Comparison of ENCODE assay signal across 13 cellular contexts in genomic region chr4:168618577-168619265, GRCh38.
DNase-seq lines count a peak whose midpoint lies in the region; ATAC-seq and TF ChIP-seq lines count a peak whose summit lies in the region.
"Had no signal": no experiment of that assay in that cellular context is flagged by ENCODE, and none has a peak within 500 bp of the region (broad histone marks: within the 10 kb centered on the region; RNA-seq: fewer than 3 reads in every experiment).

No MANE protein-coding gene starts in this region.

- no peak overlapping the region for H3K27ac Mint-ChIP-seq in neural progenitor cell
- no peak overlapping the region for H3K27ac Mint-ChIP-seq in naive thymus-derived CD8-positive, alpha-beta T cell
- H3K27ac Mint-ChIP-seq in activated naive CD4-positive, alpha-beta T cell treated with anti-CD3 and anti-CD28 coated beads, Interleukin-2, amount 50 U/mL, for 72 hours = no peak overlapping the region
- H3K27ac Mint-ChIP-seq: activated CD4-positive, alpha-beta memory T cell treated with anti-CD3 and anti-CD28 coated beads for 36 hours had no signal

- H3K9me3 Mint-ChIP-seq in neural progenitor cell = no peaks in the 10 kb centered on the region
- no peaks in the 10 kb centered on the region for H3K9me3 Mint-ChIP-seq in naive thymus-derived CD8-positive, alpha-beta T cell
- H3K9me3 Mint-ChIP-seq in activated naive CD4-positive, alpha-beta T cell treated with anti-CD3 and anti-CD28 coated beads, Interleukin-2, amount 50 U/mL, for 72 hours = no peaks in the 10 kb centered on the region
- H3K9me3 Mint-ChIP-seq: activated CD4-positive, alpha-beta memory T cell treated with anti-CD3 and anti-CD28 coated beads for 36 hours; IgD-negative memory B cell had no signal

- H3K79me2 ChIP-seq in neural progenitor cell (ENCODE audit: low read depth) = no peaks in the 10 kb centered on the region

- no peak for ATAC-seq in naive thymus-derived CD8-positive, alpha-beta T cell
- ATAC-seq in activated naive CD4-positive, alpha-beta T cell treated with anti-CD3 and anti-CD28 coated beads, Interleukin-2, amount 50 U/mL, for 72 hours = no peak
- no peak for ATAC-seq in HG03442 (IDR thresholded peaks at IDR 0.05; ENCODE audit: unreplicated experiment)

- no peak for TF ChIP-seq CTCF in fibroblast of the aortic adventitia (IDR thresholded peaks at IDR 0.05; ENCODE audit: insufficient read depth, low read length)
- no peak for TF ChIP-seq CTCF in neural progenitor cell (IDR thresholded peaks at IDR 0.05)

- peaks cover 2% of the 10 kb centered on the region for H3K27me3 Mint-ChIP-seq in neural progenitor cell (ENCODE audit: insufficient read depth, low read depth)
- H3K27me3 Mint-ChIP-seq in naive thymus-derived CD8-positive, alpha-beta T cell = peaks cover 0 to 35% (median 19%) of the 10 kb centered on the region in 5 donors

- H3K9ac ChIP-seq in neural progenitor cell = no peak overlapping the region

- peaks cover 61% of the 10 kb centered on the region for H3K4me1 ChIP-seq in SJCRH30
- peaks cover 41% of the 10 kb centered on the region for H3K4me1 ChIP-seq in neural progenitor cell

- peaks cover 4% of the 10 kb centered on the region for H3K36me3 Mint-ChIP-seq in neural progenitor cell
- no peaks in the 10 kb centered on the region for H3K36me3 Mint-ChIP-seq in naive thymus-derived CD8-positive, alpha-beta T cell
- no peaks in the 10 kb centered on the region for H3K36me3 Mint-ChIP-seq in activated naive CD4-positive, alpha-beta T cell treated with anti-CD3 and anti-CD28 coated beads, Interleukin-2, amount 50 U/mL, for 72 hours
- H3K36me3 Mint-ChIP-seq: activated CD4-positive, alpha-beta memory T cell treated with anti-CD3 and anti-CD28 coated beads for 36 hours; IgD-negative memory B cell had no signal

- H3K4me1 Mint-ChIP-seq in neural progenitor cell = peaks cover 38% of the 10 kb centered on the region
- no peaks in the 10 kb centered on the region for H3K4me1 Mint-ChIP-seq in naive thymus-derived CD8-positive, alpha-beta T cell
- H3K4me1 Mint-ChIP-seq: IgD-negative memory B cell had no signal

- no peak overlapping the region for H3K4me2 ChIP-seq in neural progenitor cell

- H3K9me3 ChIP-seq in SJCRH30 (replicated peaks) = no peaks in the 10 kb centered on the region
- H3K9me3 ChIP-seq in neural progenitor cell (ENCODE audit: low read depth) = no peaks in the 10 kb centered on the region

- peak overlapping the region; percentile 90 for H3K27ac ChIP-seq in SJCRH30
- no peak overlapping the region for H3K27ac ChIP-seq in neural progenitor cell

- H3K27me3 ChIP-seq in SJCRH30 (no peaks in the 10 kb centered on the region), neural progenitor cell (no peaks in the 10 kb centered on the region)

- H3K4me3 ChIP-seq in SJCRH30 (no peak overlapping the region), fibroblast of the aortic adventitia (ENCODE audit: low read depth, low read length) (no peak overlapping the region), neural progenitor cell (no peak overlapping the region)

- H3K4me3 Mint-ChIP-seq in neural progenitor cell = no peak overlapping the region
- H3K4me3 Mint-ChIP-seq in naive thymus-derived CD8-positive, alpha-beta T cell = no peak overlapping the region
- H3K4me3 Mint-ChIP-seq: activated CD4-positive, alpha-beta memory T cell treated with anti-CD3 and anti-CD28 coated beads for 36 hours; IgD-negative memory B cell had no signal

- no peaks in the 10 kb centered on the region for H4K20me1 ChIP-seq in neural progenitor cell (ENCODE audit: low read depth)

- H3K36me3 ChIP-seq in SJCRH30 = no peaks in the 10 kb centered on the region
- no peaks in the 10 kb centered on the region for H3K36me3 ChIP-seq in neural progenitor cell

- POLR2A ChIA-PET in naive thymus-derived CD8-positive, alpha-beta T cell (lab: Charles Lee) = no interaction called here

- DNase-seq in EH (ENCODE audit: low read depth) (peak; percentile 87), SJCRH30 (peak; percentile 79 to 85), fibroblast of the aortic adventitia (ENCODE audit: low read depth) (peak; percentile 64), neural progenitor cell (ENCODE audit: low spot score) (no peak)
- no peak for DNase-seq in naive thymus-derived CD8-positive, alpha-beta T cell
- no peak for DNase-seq in activated naive CD4-positive, alpha-beta T cell treated with anti-CD3 and anti-CD28 coated beads, Interleukin-2, amount 50 U/mL, for 72 hours (ENCODE audit: low spot score in 2 of 2)
- no peak for DNase-seq in stimulated activated CD4-positive, alpha-beta T cell treated with anti-CD3 and anti-CD28 coated beads, Interleukin-2, amount 100 ng/mL, for 24 hours
- DNase-seq: activated CD4-positive, alpha-beta memory T cell treated with anti-CD3 and anti-CD28 coated beads for 36 hours; NCI-H1436 treated with DMSO at 0.1 percent for 48 hours; NCI-H510A treated with DMSO at 0.1 percent for 48 hours; stimulated activated CD8-positive, alpha-beta memory T cell treated with anti-CD3 and anti-CD28 coated beads, Interleukin-4, amount 100 ng/mL, for 48 hours had no signal

- peaks cover 30% of the 10 kb centered on the region for H3F3A ChIP-seq in neural progenitor cell (ENCODE audit: low read depth)

- peak overlapping the region; percentile 45 for H2AFZ ChIP-seq in neural progenitor cell (replicated peaks)

Comparison
In these comparisons a context has a peak if more than half of its experiments do, and no peak if none do; other contexts are left out.
1. DNase-seq: peak in EH (single experiment), SJCRH30 (2 of 2) and fibroblast of the aortic adventitia (single experiment); none in neural progenitor cell (single experiment), naive thymus-derived CD8-positive, alpha-beta T cell (0 of 10), activated naive CD4-positive, alpha-beta T cell treated with anti-CD3 and anti-CD28 coated beads, Interleukin-2, amount 50 U/mL, for 72 hours (0 of 2) and stimulated activated CD4-positive, alpha-beta T cell treated with anti-CD3 and anti-CD28 coated beads, Interleukin-2, amount 100 ng/mL, for 24 hours (0 of 2).